ENCODE assay signal across 8 cellular contexts in the genomic region with DNA sequence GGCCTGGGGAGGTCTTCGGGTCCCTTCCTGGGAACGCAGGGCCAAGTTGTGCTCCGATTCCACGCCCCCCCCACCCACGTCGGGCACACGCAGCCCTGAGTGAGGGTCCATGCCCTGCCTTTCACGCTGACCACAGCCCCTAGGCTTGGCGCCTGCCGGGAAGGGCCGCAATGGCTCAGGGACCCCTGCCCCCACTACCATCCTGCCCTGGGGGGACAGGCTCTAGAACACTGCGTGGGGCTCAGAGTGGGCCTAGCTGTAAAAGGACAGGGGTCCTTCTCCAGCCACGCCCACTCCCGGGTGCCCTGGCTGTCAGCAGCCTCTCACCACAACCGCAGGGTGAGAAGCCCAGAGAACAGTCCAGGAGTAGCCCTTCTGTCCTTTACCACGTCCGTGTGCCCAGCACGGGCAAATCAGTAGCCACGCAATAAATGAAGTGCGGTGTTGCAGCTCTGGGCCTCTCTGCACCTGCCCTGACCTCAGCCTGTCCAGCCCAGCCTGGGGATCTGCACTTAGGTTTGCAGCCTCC. TPM values are rescaled to one million over a fixed set of nuclear protein-coding genes. Genes with fewer than 3 reads are reported as not detected.
A peak's percentile ranks its signal among the peaks of the same experiment; 100 is the strongest.
DNase-seq lines count a peak whose midpoint lies in the region; ATAC-seq, FAIRE-seq and TF ChIP-seq lines count a peak whose summit lies in the region.

No MANE protein-coding gene starts in this region.

- no peaks in the 10 kb centered on the region for H3K36me3 ChIP-seq in astrocyte (ENCODE audit: insufficient read depth, low read length)
- no peaks in the 10 kb centered on the region for H3K36me3 ChIP-seq in left lung
- H3K36me3 ChIP-seq in testis (ENCODE audit: low read depth, missing control alignments), result no peaks in the 10 kb centered on the region

- CTCF ChIA-PET in activated CD4-positive, alpha-beta T cell treated with anti-CD3 and anti-CD28 coated beads for 36 hours (lab: Charles Lee), result interaction anchor here (1.6 kb wide), 1 partner anchor 11 kb away, joined by 5 read pairs; no protein-coding TSS in a partner anchor

- peak overlapping the region; percentile 65 for H2AFZ ChIP-seq in astrocyte (ENCODE audit: low read depth, low read length)

- H3K79me2 ChIP-seq in astrocyte (ENCODE audit: insufficient read depth, low read length), result no peaks in the 10 kb centered on the region

- H3K4me1 Mint-ChIP-seq in activated CD4-positive, alpha-beta T cell treated with anti-CD3 and anti-CD28 coated beads for 36 hours, result peaks cover 69% of the 10 kb centered on the region
- peaks cover 27% of the 10 kb centered on the region for H3K4me1 Mint-ChIP-seq in astrocyte (ENCODE audit: low read depth, unreplicated experiment)

- H3K36me3 Mint-ChIP-seq in activated CD4-positive, alpha-beta T cell treated with anti-CD3 and anti-CD28 coated beads for 36 hours (ENCODE audit: low read depth), result peaks cover 13% of the 10 kb centered on the region
- H3K36me3 Mint-ChIP-seq in astrocyte (ENCODE audit: low read depth, unreplicated experiment), result no peaks in the 10 kb centered on the region

- H3K27ac ChIP-seq in astrocyte (ENCODE audit: low read depth, low read length), result no peak overlapping the region
- H3K27ac ChIP-seq in left lung, result peak overlapping the region; percentile 39 to 68
- peak overlapping the region in 1 of 2 donors; percentile 71 for H3K27ac ChIP-seq in testis

- DNase-seq in activated CD4-positive, alpha-beta T cell treated with anti-CD3 and anti-CD28 coated beads for 36 hours, result no peak
- DNase-seq in activated CD4-positive, alpha-beta T cell treated with anti-CD3 and anti-CD28 coated beads, Interleukin-2, amount 50 U/mL, for 4 hours, result no peak
- DNase-seq in astrocyte (ENCODE audit: low read depth), result no peak
- DNase-seq in left lung, result no peak
- DNase-seq in testis, result no peak
- no peak for DNase-seq in head of caudate nucleus
- DNase-seq in NCI-H510A (lab: John Stamatoyannopoulos, UW), result no peak

- H3K27me3 Mint-ChIP-seq in activated CD4-positive, alpha-beta T cell treated with anti-CD3 and anti-CD28 coated beads for 36 hours, result no peaks in the 10 kb centered on the region
- H3K27me3 Mint-ChIP-seq in astrocyte (ENCODE audit: low read depth, unreplicated experiment), result peaks cover 8% of the 10 kb centered on the region

- H3K27ac Mint-ChIP-seq in activated CD4-positive, alpha-beta T cell treated with anti-CD3 and anti-CD28 coated beads for 36 hours, result peak overlapping the region; percentile 76
- H3K27ac Mint-ChIP-seq in astrocyte (ENCODE audit: unreplicated experiment), result no peak overlapping the region

- no peak for FAIRE-seq in astrocyte (lab: Jason Lieb, UNC)

- no peak for ATAC-seq in activated CD4-positive, alpha-beta T cell treated with anti-CD3 and anti-CD28 coated beads for 36 hours
- peak; percentile 15 for ATAC-seq in left lung
- no peak for ATAC-seq in HG03039 (IDR thresholded peaks at IDR 0.05; ENCODE audit: unreplicated experiment)

- intact Hi-C loops in activated CD4-positive, alpha-beta T cell treated with anti-CD3 and anti-CD28 coated beads for 36 hours (cut with DNase I, micrococcal nuclease), result no loop called here
- intact Hi-C loops in left lung (cut with DNase I) (no loop called here), testis (cut with DNase I; ENCODE audit: low total_unique reads) (no loop called here), head of caudate nucleus (cut with DNase I) (no loop called here)

- POLR2A ChIA-PET in activated CD4-positive, alpha-beta T cell treated with anti-CD3 and anti-CD28 coated beads for 36 hours (lab: Charles Lee), result no interaction called here

- H3K4me3 ChIP-seq in astrocyte (ENCODE audit: insufficient read depth, low read depth, low read length) (peak overlapping the region; percentile 57), left lung (peak overlapping the region; percentile 47 to 49), testis (peak overlapping the region; percentile 65 to 66)

- H3K27me3 ChIP-seq in astrocyte (ENCODE audit: insufficient read depth, low read length), result peaks cover 15% of the 10 kb centered on the region
- H3K27me3 ChIP-seq in left lung, result peaks cover 0 to 6% of the 10 kb centered on the region in 2 donors
- no peaks in the 10 kb centered on the region for H3K27me3 ChIP-seq in testis

- 37 to 42% methylated on average over 8 to 14 of the region's 20 CpGs for WGBS in testis, 2 donors

- H3K4me3 Mint-ChIP-seq in activated CD4-positive, alpha-beta T cell treated with anti-CD3 and anti-CD28 coated beads for 36 hours, result peak overlapping the region; percentile 38
- H3K4me3 Mint-ChIP-seq in astrocyte (ENCODE audit: unreplicated experiment), result peak overlapping the region; percentile 77

- TF ChIP-seq CTCF in astrocyte (IDR thresholded peaks at IDR 0.05; ENCODE audit: insufficient read depth, low read depth, low read length) (no peak), left lung (IDR thresholded peaks at IDR 0.05) (no peak), testis (IDR thresholded peaks at IDR 0.05) (no peak)

- no peaks in the 10 kb centered on the region for H4K20me1 ChIP-seq in astrocyte (ENCODE audit: insufficient read depth, low read length)

- peaks cover 10% of the 10 kb centered on the region for H3K4me1 ChIP-seq in astrocyte (ENCODE audit: insufficient read depth, low read length)
- H3K4me1 ChIP-seq in left lung, result peaks cover 25 to 70% of the 10 kb centered on the region in 2 donors
- H3K4me1 ChIP-seq in testis, result peaks cover 13% of the 10 kb centered on the region

- peak overlapping the region; percentile 87 for H3K4me2 ChIP-seq in astrocyte (ENCODE audit: low read length)

- no peak for TF ChIP-seq POLR2A in testis (IDR thresholded peaks at IDR 0.05)

- H3K9me3 Mint-ChIP-seq in activated CD4-positive, alpha-beta T cell treated with anti-CD3 and anti-CD28 coated beads for 36 hours (ENCODE audit: low read depth), result no peaks in the 10 kb centered on the region
- H3K9me3 Mint-ChIP-seq in astrocyte (ENCODE audit: unreplicated experiment), result no peaks in the 10 kb centered on the region

- H3K9ac ChIP-seq in astrocyte (ENCODE audit: low read length), result peak overlapping the region; percentile 55

- H3K9me3 ChIP-seq in astrocyte (ENCODE audit: insufficient read depth, low read depth, low read length) (no peaks in the 10 kb centered on the region), left lung (no peaks in the 10 kb centered on the region), testis (no peaks in the 10 kb centered on the region)

RNA-seq across cellular contexts. Expression of a gene that starts 9.4 kb away (rescaled TPM):
- 10 to 100 TPM in 1 of 2 experiments, 1 to 10 TPM in 1; 9.4 to 11.2 TPM for total RNA-seq in activated CD4-positive, alpha-beta T cell treated with anti-CD3 and anti-CD28 coated beads for 36 hours
- total RNA-seq in astrocyte, result 0.38 and 0.50 TPM in 2 replicates
- 1 to 10 TPM; 3.9 to 4.2 TPM for total RNA-seq in left lung
- 1 to 10 TPM; 1.1 to 2.4 TPM for total RNA-seq in testis
- polyA plus RNA-seq in testis (ENCODE audit: insufficient read depth, low read depth, low replicate concordance), result 3.8 TPM
